Comparison of ENCODE assay signal across 1 cellular context in the genomic region with DNA sequence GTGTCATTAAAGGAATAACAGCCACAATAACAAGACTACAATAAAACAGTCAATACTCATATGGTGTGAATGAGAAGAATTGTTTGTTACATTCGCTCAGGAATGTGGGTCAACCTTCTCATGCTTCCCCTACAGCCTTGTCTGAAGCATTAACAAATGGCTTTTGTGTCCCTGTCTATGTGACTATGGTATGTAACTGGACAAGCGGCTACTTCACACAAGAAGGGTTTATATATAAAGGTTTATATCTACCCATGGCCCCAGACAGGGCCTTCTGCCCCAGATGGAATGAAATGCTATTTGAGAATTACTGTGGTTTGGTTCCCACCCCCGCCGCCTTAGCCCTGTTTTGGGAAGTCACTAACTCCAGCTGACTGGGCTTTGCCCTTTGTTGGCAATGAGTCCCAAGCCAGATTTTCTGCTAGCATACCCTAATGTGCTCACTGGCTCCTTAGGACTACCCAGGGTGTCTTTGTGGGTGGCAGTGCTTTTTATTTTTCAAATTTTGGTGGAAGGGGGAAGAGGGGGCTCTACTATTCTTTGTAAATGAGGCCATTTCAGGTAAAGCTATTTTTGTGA.
TF ChIP-seq lines count a peak whose summit lies in the region.

No MANE protein-coding gene starts in this region.

TF ChIP-seq in GM23338, 12 proteins besides CTCF, POLR2A, EP300 and RAD21 (continued from another document):
- TF ChIP-seq, protein P1, sequence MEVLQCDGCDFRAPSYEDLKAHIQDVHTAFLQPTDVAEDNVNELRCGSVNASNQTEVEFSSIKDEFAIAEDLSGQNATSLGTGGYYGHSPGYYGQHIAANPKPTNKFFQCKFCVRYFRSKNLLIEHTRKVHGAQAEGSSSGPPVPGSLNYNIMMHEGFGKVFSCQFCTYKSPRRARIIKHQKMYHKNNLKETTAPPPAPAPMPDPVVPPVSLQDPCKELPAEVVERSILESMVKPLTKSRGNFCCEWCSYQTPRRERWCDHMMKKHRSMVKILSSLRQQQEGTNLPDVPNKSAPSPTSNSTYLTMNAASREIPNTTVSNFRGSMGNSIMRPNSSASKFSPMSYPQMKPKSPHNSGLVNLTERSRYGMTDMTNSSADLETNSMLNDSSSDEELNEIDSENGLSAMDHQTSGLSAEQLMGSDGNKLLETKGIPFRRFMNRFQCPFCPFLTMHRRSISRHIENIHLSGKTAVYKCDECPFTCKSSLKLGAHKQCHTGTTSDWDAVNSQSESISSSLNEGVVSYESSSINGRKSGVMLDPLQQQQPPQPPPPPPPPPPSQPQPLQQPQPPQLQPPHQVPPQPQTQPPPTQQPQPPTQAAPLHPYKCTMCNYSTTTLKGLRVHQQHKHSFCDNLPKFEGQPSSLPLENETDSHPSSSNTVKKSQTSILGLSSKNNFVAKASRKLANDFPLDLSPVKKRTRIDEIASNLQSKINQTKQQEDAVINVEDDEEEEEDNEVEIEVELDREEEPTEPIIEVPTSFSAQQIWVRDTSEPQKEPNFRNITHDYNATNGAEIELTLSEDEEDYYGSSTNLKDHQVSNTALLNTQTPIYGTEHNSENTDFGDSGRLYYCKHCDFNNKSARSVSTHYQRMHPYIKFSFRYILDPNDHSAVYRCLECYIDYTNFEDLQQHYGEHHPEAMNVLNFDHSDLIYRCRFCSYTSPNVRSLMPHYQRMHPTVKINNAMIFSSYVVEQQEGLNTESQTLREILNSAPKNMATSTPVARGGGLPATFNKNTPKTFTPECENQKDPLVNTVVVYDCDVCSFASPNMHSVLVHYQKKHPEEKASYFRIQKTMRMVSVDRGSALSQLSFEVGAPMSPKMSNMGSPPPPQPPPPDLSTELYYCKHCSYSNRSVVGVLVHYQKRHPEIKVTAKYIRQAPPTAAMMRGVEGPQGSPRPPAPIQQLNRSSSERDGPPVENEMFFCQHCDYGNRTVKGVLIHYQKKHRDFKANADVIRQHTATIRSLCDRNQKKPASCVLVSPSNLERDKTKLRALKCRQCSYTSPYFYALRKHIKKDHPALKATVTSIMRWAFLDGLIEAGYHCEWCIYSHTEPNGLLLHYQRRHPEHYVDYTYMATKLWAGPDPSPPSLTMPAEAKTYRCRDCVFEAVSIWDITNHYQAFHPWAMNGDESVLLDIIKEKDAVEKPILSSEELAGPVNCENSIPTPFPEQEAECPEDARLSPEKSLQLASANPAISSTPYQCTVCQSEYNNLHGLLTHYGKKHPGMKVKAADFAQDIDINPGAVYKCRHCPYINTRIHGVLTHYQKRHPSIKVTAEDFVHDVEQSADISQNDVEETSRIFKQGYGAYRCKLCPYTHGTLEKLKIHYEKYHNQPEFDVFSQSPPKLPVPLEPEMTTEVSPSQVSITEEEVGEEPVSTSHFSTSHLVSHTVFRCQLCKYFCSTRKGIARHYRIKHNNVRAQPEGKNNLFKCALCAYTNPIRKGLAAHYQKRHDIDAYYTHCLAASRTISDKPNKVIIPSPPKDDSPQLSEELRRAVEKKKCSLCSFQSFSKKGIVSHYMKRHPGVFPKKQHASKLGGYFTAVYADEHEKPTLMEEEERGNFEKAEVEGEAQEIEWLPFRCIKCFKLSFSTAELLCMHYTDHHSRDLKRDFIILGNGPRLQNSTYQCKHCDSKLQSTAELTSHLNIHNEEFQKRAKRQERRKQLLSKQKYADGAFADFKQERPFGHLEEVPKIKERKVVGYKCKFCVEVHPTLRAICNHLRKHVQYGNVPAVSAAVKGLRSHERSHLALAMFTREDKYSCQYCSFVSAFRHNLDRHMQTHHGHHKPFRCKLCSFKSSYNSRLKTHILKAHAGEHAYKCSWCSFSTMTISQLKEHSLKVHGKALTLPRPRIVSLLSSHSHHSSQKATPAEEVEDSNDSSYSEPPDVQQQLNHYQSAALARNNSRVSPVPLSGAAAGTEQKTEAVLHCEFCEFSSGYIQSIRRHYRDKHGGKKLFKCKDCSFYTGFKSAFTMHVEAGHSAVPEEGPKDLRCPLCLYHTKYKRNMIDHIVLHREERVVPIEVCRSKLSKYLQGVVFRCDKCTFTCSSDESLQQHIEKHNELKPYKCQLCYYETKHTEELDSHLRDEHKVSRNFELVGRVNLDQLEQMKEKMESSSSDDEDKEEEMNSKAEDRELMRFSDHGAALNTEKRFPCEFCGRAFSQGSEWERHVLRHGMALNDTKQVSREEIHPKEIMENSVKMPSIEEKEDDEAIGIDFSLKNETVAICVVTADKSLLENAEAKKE (CRISPR knock-in tag; IDR thresholded peaks at IDR 0.05), result no peak
- TF ChIP-seq EZH2phosphoT487 (IDR thresholded peaks at IDR 0.05; ENCODE audit: unreplicated experiment), result no peak
- no peak for TF ChIP-seq NANOG (IDR thresholded peaks at IDR 0.05; ENCODE audit: borderline replicate concordance)
- TF ChIP-seq ZNF114 (CRISPR knock-in tag; IDR thresholded peaks at IDR 0.05), result no peak
- TF ChIP-seq, protein P2, sequence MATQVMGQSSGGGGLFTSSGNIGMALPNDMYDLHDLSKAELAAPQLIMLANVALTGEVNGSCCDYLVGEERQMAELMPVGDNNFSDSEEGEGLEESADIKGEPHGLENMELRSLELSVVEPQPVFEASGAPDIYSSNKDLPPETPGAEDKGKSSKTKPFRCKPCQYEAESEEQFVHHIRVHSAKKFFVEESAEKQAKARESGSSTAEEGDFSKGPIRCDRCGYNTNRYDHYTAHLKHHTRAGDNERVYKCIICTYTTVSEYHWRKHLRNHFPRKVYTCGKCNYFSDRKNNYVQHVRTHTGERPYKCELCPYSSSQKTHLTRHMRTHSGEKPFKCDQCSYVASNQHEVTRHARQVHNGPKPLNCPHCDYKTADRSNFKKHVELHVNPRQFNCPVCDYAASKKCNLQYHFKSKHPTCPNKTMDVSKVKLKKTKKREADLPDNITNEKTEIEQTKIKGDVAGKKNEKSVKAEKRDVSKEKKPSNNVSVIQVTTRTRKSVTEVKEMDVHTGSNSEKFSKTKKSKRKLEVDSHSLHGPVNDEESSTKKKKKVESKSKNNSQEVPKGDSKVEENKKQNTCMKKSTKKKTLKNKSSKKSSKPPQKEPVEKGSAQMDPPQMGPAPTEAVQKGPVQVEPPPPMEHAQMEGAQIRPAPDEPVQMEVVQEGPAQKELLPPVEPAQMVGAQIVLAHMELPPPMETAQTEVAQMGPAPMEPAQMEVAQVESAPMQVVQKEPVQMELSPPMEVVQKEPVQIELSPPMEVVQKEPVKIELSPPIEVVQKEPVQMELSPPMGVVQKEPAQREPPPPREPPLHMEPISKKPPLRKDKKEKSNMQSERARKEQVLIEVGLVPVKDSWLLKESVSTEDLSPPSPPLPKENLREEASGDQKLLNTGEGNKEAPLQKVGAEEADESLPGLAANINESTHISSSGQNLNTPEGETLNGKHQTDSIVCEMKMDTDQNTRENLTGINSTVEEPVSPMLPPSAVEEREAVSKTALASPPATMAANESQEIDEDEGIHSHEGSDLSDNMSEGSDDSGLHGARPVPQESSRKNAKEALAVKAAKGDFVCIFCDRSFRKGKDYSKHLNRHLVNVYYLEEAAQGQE (IDR thresholded peaks at IDR 0.05; ENCODE audit: unreplicated experiment), result no peak
- no peak for TF ChIP-seq JUNB (IDR thresholded peaks at IDR 0.05; ENCODE audit: unreplicated experiment)
- no peak for TF ChIP-seq POLR2AphosphoS5 (IDR thresholded peaks at IDR 0.05; ENCODE audit: low read depth)
- TF ChIP-seq ZNF331 (CRISPR knock-in tag; IDR thresholded peaks at IDR 0.05; ENCODE audit: low read depth), result no peak
- no peak for TF ChIP-seq CREB1 (CRISPR knock-in tag; IDR thresholded peaks at IDR 0.05; ENCODE audit: low read depth)
- no peak for TF ChIP-seq STAT1 (IDR thresholded peaks at IDR 0.05; ENCODE audit: unreplicated experiment)
